28 cellular contexts compared by ENCODE assay signal in the genomic region with DNA sequence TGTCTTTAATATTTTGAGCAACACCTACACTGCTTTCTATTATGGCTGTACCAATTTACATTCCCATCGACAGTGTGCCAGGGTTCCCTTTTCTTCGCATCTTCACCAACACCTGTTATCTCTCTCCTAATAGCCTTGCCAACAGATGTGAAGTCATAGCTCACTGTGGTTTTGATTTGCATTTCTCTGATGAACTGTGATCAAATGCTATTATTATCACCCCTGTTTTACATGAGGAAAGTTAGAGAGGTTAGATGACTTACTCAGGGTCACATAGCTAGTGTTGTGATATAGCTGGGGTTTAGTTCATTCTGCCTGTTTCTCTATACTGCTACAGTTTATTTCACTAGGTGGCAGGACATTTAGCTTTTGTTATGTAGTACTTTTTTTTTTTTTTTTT.
DNase-seq lines count a peak whose midpoint lies in the region; ATAC-seq and TF ChIP-seq lines count a peak whose summit lies in the region.
"Had no signal": no experiment of that assay in that cellular context is flagged by ENCODE, and none has a peak within 500 bp of the region (broad histone marks: within the 10 kb centered on the region; RNA-seq: fewer than 3 reads in every experiment).

No MANE protein-coding gene starts in this region.

- ATAC-seq in GM19395 (IDR thresholded peaks at IDR 0.05; ENCODE audit: unreplicated experiment) = peak; percentile 57
- ATAC-seq in HG03159 (IDR thresholded peaks at IDR 0.05; ENCODE audit: unreplicated experiment) = peak; percentile 72
- no peak for ATAC-seq in psoas muscle
- ATAC-seq: activated CD8-positive, alpha-beta T cell treated with anti-CD3 and anti-CD28 coated beads for 36 hours; activated naive CD4-positive, alpha-beta T cell treated with anti-CD3 and anti-CD28 coated beads, Interleukin-2, amount 50 U/mL, for 72 hours; Right ventricle myocardium inferior; SK-N-SH treated with all-trans-retinoic acid at 6 μM for 48 hours had no signal

- H3K79me2 ChIP-seq in osteoblast (ENCODE audit: insufficient read depth, low read length) = peaks cover 9% of the 10 kb centered on the region

- no peaks in the 10 kb centered on the region for H4K20me1 ChIP-seq in osteoblast (ENCODE audit: insufficient read depth, low read length)

- H3K27me3 ChIP-seq in osteoblast (ENCODE audit: insufficient read depth, low read length) (no peaks in the 10 kb centered on the region), psoas muscle (ENCODE audit: insufficient read depth in 3 of 3, low read length in 2 of 3) (no peaks in the 10 kb centered on the region)
- H3K27me3 ChIP-seq: esophagus muscularis mucosa, sigmoid colon had no signal

- H3K27ac ChIP-seq in osteoblast (ENCODE audit: low read depth, low read length) (no peak overlapping the region), psoas muscle (no peak overlapping the region)
- H3K27ac ChIP-seq: esophagus muscularis mucosa, left ventricle myocardium inferior, PC-9, sigmoid colon had no signal

- H3K4me2 ChIP-seq in osteoblast (ENCODE audit: insufficient read depth, low read length) = no peak overlapping the region
- H3K4me2 ChIP-seq: PC-9 had no signal

- H3K4me3 ChIP-seq in osteoblast (ENCODE audit: insufficient read depth, low read length) (no peak overlapping the region), psoas muscle (no peak overlapping the region)
- H3K4me3 ChIP-seq: esophagus muscularis mucosa, left ventricle myocardium inferior, PC-9, sigmoid colon had no signal

- H3K36me3 ChIP-seq in osteoblast (ENCODE audit: insufficient read depth, low read length) (peaks cover 5% of the 10 kb centered on the region), psoas muscle (ENCODE audit: insufficient read depth in 1 of 2, low read depth in 1 of 2) (no peaks in the 10 kb centered on the region)
- H3K36me3 ChIP-seq: esophagus muscularis mucosa, left ventricle myocardium inferior had no signal

- H3K9me3 ChIP-seq in osteoblast (ENCODE audit: low read depth, low read length) = no peaks in the 10 kb centered on the region
- H3K9me3 ChIP-seq in psoas muscle = no peaks in the 10 kb centered on the region
- H3K9me3 ChIP-seq: esophagus muscularis mucosa, sigmoid colon had no signal

- H3K4me1 ChIP-seq in osteoblast (ENCODE audit: insufficient read depth, low read length) (peaks cover 12% of the 10 kb centered on the region), psoas muscle (no peaks in the 10 kb centered on the region)
- H3K4me1 ChIP-seq: left ventricle myocardium inferior, sigmoid colon had no signal

- 80 to 88% (median 83%) methylated on average over 2 of the region's 2 CpGs for WGBS in psoas muscle, 3 donors

- intact Hi-C loops in psoas muscle (cut with DNase I) = no loop called here

- DNase-seq in NAMALWA (ENCODE audit: low spot score) = peak; percentile 84
- peak; percentile 35 for DNase-seq in osteoblast (ENCODE audit: insufficient read length, low spot score, missing footprints)
- DNase-seq in globus pallidus (ENCODE audit: low spot score) = no peak
- no peak for DNase-seq in psoas muscle
- no peak for DNase-seq in NCI-H1436 (lab: John Stamatoyannopoulos, UW)
- no peak for DNase-seq in pons (ENCODE audit: low spot score)
- DNase-seq: activated CD8-positive, alpha-beta T cell treated with anti-CD3 and anti-CD28 coated beads for 36 hours; anterior cingulate cortex; C1 segment of cervical spinal cord; caudate nucleus; COR-L47; dermis blood vessel endothelial cell; DMS79 treated with DMSO at 0.1 percent for 48 hours; KBM-7; left ventricle myocardium inferior; mesendoderm; NCI-H1694; NCI-H510A; PC-9; sigmoid colon; stimulated activated naive CD4-positive, alpha-beta T cell; T-helper 2 cell had no signal

- H2AFZ ChIP-seq in osteoblast (ENCODE audit: low read length) = no peak overlapping the region
- H2AFZ ChIP-seq: PC-9 had no signal

- TF ChIP-seq CTCF in osteoblast (IDR thresholded peaks at IDR 0.05; ENCODE audit: extremely low read depth, low read depth, low read length) (peak; percentile 14), psoas muscle (IDR thresholded peaks at IDR 0.05) (no peak)

Comparison
In these comparisons a context has a peak if more than half of its experiments do, and no peak if none do; other contexts are left out.
1. ATAC-seq: peak in GM19395 (single experiment) and HG03159 (single experiment); none in psoas muscle (0 of 4).
2. DNase-seq: peak in NAMALWA (single experiment) and osteoblast (single experiment); none in globus pallidus (single experiment), psoas muscle (0 of 2), NCI-H1436 (single experiment) and pons (single experiment).